ENCODE assay signal across 18 cellular contexts in the genomic region with DNA sequence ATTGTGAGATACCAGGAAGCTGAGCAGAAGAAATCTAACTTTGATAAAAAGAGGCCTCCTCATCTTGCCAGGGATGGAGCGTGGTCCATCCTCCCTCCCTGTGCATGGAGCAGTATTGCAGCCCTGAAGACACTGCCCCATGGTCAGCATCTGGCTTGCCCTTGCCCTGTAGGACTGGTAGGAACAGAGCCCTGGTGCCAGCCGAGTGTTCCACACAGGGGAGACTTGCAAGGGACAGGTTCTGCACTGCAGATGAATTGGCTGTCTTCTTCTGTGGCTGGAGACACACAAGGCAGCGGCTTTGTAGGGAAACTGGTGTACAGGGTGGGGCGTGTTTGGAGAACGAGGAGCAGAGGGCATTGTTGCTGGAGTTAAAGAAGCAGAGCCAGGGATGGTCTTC.
DNase-seq lines count a peak whose midpoint lies in the region; ATAC-seq and TF ChIP-seq lines count a peak whose summit lies in the region.
"Had no signal": no experiment of that assay in that cellular context is flagged by ENCODE, and none has a peak within 500 bp of the region (broad histone marks: within the 10 kb centered on the region; RNA-seq: fewer than 3 reads in every experiment).

No MANE protein-coding gene starts in this region.

- peaks cover 63% of the 10 kb centered on the region for H3K4me1 Mint-ChIP-seq in CD4-positive, alpha-beta T cell (ENCODE audit: low read depth)
- H3K4me1 Mint-ChIP-seq in immature natural killer cell, result peaks cover 80 to 89% of the 10 kb centered on the region in 2 donors
- H3K4me1 Mint-ChIP-seq in activated CD8-positive, alpha-beta T cell treated with anti-CD3 and anti-CD28 coated beads, Interleukin-2, amount 10 ng/mL, durations not matched to agents 7 days and 5 days (ENCODE audit: low read depth), result peaks cover 22% of the 10 kb centered on the region

- no peak for TF ChIP-seq CTCF in CD4-positive, alpha-beta T cell (IDR thresholded peaks at IDR 0.05)
- no peak for TF ChIP-seq CTCF in OCI-LY7 (conservative IDR thresholded peaks at IDR 0.05; ENCODE audit: low read length)

- no peak overlapping the region for H2AFZ ChIP-seq in OCI-LY7 (ENCODE audit: low read length)

- no peaks in the 10 kb centered on the region for H3K27me3 Mint-ChIP-seq in CD4-positive, alpha-beta T cell
- peaks cover 3 to 8% (median 7%) of the 10 kb centered on the region in 3 donors for H3K27me3 Mint-ChIP-seq in immature natural killer cell (ENCODE audit: low read depth in 3 of 3)
- no peaks in the 10 kb centered on the region for H3K27me3 Mint-ChIP-seq in activated CD8-positive, alpha-beta T cell treated with anti-CD3 and anti-CD28 coated beads, Interleukin-2, amount 10 ng/mL, durations not matched to agents 7 days and 5 days (ENCODE audit: low read depth)

- no peak overlapping the region for H3K4me2 ChIP-seq in OCI-LY7 (ENCODE audit: low read length)

- H3K79me2 ChIP-seq in OCI-LY7 (ENCODE audit: insufficient read depth, low read depth, low read length), result no peaks in the 10 kb centered on the region

- no peak overlapping the region for H3K4me3 ChIP-seq in OCI-LY7 (ENCODE audit: low read depth, low read length, poor library complexity, severe bottlenecking)
- H3K4me3 ChIP-seq: SJSA1 had no signal

- no peaks in the 10 kb centered on the region for H3K9me3 ChIP-seq in CD4-positive, alpha-beta T cell (ENCODE audit: control insufficient read depth, low read length)
- H3K9me3 ChIP-seq in OCI-LY7 (ENCODE audit: low read length), result no peaks in the 10 kb centered on the region
- H3K9me3 ChIP-seq: SJSA1 had no signal

- CTCF ChIA-PET in CD4-positive, alpha-beta T cell (lab: Charles Lee), result no interaction called here
- CTCF ChIA-PET in OCI-LY7 (lab: Charles Lee; ENCODE audit: unreplicated experiment), result no interaction called here
- CTCF ChIA-PET in activated CD8-positive, alpha-beta T cell treated with anti-CD3 and anti-CD28 coated beads, Interleukin-2, amount 10 ng/mL, durations not matched to agents 7 days and 5 days (lab: Charles Lee), result interaction anchor here (3.6 kb wide), 1 partner anchor 94 kb away, joined by 18 read pairs; no protein-coding TSS in a partner anchor

- no peak overlapping the region for H3K4me3 Mint-ChIP-seq in CD4-positive, alpha-beta T cell
- H3K4me3 Mint-ChIP-seq in immature natural killer cell, result peak overlapping the region in 4 of 5 donors; percentile 14 to 75 (median 60)
- H3K4me3 Mint-ChIP-seq in activated CD8-positive, alpha-beta T cell treated with anti-CD3 and anti-CD28 coated beads, Interleukin-2, amount 10 ng/mL, durations not matched to agents 7 days and 5 days, result no peak overlapping the region

- no peaks in the 10 kb centered on the region for H3K4me1 ChIP-seq in OCI-LY7 (ENCODE audit: insufficient read depth, low read length, poor library complexity, severe bottlenecking)
- H3K4me1 ChIP-seq: SJSA1 had no signal

- no peak for DNase-seq in CD4-positive, alpha-beta T cell
- DNase-seq in immature natural killer cell (no peak), posterior vena cava (ENCODE audit: low spot score) (peak; percentile 40), NCI-H2227 (lab: John Stamatoyannopoulos, UW; ENCODE audit: unreplicated experiment) (no peak), OCI-LY7 (ENCODE audit: low spot score) (no peak)
- DNase-seq in activated CD8-positive, alpha-beta T cell treated with anti-CD3 and anti-CD28 coated beads, Interleukin-2, amount 10 ng/mL, durations not matched to agents 7 days and 5 days, result no peak
- DNase-seq: DMS79, Kasumi-1, NCI-H1694, NCI-H2081, NCI-H2171 treated with DMSO at 0.1 percent for 48 hours, NCI-H446, OCI-M1 had no signal

- no peaks in the 10 kb centered on the region for H4K20me1 ChIP-seq in OCI-LY7 (ENCODE audit: insufficient read depth, low read length)

- H3K9me3 Mint-ChIP-seq in CD4-positive, alpha-beta T cell, result no peaks in the 10 kb centered on the region
- no peaks in the 10 kb centered on the region for H3K9me3 Mint-ChIP-seq in immature natural killer cell
- no peaks in the 10 kb centered on the region for H3K9me3 Mint-ChIP-seq in activated CD8-positive, alpha-beta T cell treated with anti-CD3 and anti-CD28 coated beads, Interleukin-2, amount 10 ng/mL, durations not matched to agents 7 days and 5 days (ENCODE audit: insufficient read depth)
- H3K9me3 Mint-ChIP-seq: CD14-positive monocyte had no signal

- H3K27me3 ChIP-seq in CD4-positive, alpha-beta T cell (ENCODE audit: control insufficient read depth, insufficient read depth, low read length), result no peaks in the 10 kb centered on the region
- H3K27me3 ChIP-seq: SJSA1 had no signal

- POLR2A ChIA-PET in CD4-positive, alpha-beta T cell (lab: Charles Lee), result no interaction called here
- POLR2A ChIA-PET in OCI-LY7 (lab: Charles Lee), result interaction anchor here (0.6 kb wide), 1 partner anchor 24 kb away, joined by 3 read pairs; no protein-coding TSS in a partner anchor
- POLR2A ChIA-PET in activated CD8-positive, alpha-beta T cell treated with anti-CD3 and anti-CD28 coated beads, Interleukin-2, amount 10 ng/mL, durations not matched to agents 7 days and 5 days (lab: Charles Lee), result no interaction called here

- no peak for ATAC-seq in CD4-positive, alpha-beta T cell (ENCODE audit: poor library complexity)
- ATAC-seq in HG03095 (IDR thresholded peaks at IDR 0.05; ENCODE audit: unreplicated experiment), result no peak
- no peak for ATAC-seq in activated CD8-positive, alpha-beta T cell treated with anti-CD3 and anti-CD28 coated beads, Interleukin-2, amount 10 ng/mL, durations not matched to agents 7 days and 5 days
- ATAC-seq: Right ventricle myocardium inferior had no signal

- no peaks in the 10 kb centered on the region for H3K36me3 ChIP-seq in OCI-LY7 (ENCODE audit: insufficient read depth, low read length)
- H3K36me3 ChIP-seq: SJSA1 had no signal

- no peak overlapping the region for H3K27ac ChIP-seq in CD4-positive, alpha-beta T cell (ENCODE audit: low read depth, low read length)
- peak overlapping the region; percentile 97 for H3K27ac ChIP-seq in angular gyrus (ENCODE audit: low read depth, low read length)
- no peak overlapping the region for H3K27ac ChIP-seq in OCI-LY7 (ENCODE audit: low read depth, low read length, poor library complexity, severe bottlenecking)
- H3K27ac ChIP-seq: SJSA1 had no signal

- H3K9me2 ChIP-seq in OCI-LY7 (ENCODE audit: insufficient read depth, low read length), result no peaks in the 10 kb centered on the region

- H3K27ac Mint-ChIP-seq in CD4-positive, alpha-beta T cell, result peak overlapping the region; percentile 24
- peak overlapping the region; percentile 94 to 99 (median 96) for H3K27ac Mint-ChIP-seq in immature natural killer cell
- H3K27ac Mint-ChIP-seq in activated CD8-positive, alpha-beta T cell treated with anti-CD3 and anti-CD28 coated beads, Interleukin-2, amount 10 ng/mL, durations not matched to agents 7 days and 5 days, result no peak overlapping the region
- H3K27ac Mint-ChIP-seq: CD14-positive monocyte had no signal

- intact Hi-C loops in CD4-positive, alpha-beta T cell (cut with DNase I, micrococcal nuclease), result no loop called here
- intact Hi-C loops in posterior vena cava (cut with DNase I) (no loop called here), OCI-LY7 (cut with micrococcal nuclease; ENCODE audit: unreplicated experiment) (no loop called here)

- no TSS peak for BruUV-seq in OCI-LY7 (replicated peaks; lab: Mats Ljungman, UMichigan)

- peaks cover 59% of the 10 kb centered on the region for H3K36me3 Mint-ChIP-seq in CD4-positive, alpha-beta T cell (ENCODE audit: low read depth)
- H3K36me3 Mint-ChIP-seq in immature natural killer cell, result peaks cover 5 to 17% (median 14%) of the 10 kb centered on the region in 3 donors
- no peaks in the 10 kb centered on the region for H3K36me3 Mint-ChIP-seq in activated CD8-positive, alpha-beta T cell treated with anti-CD3 and anti-CD28 coated beads, Interleukin-2, amount 10 ng/mL, durations not matched to agents 7 days and 5 days (ENCODE audit: low read depth)
- H3K36me3 Mint-ChIP-seq: CD14-positive monocyte had no signal

Comparison
In these comparisons a context has a peak if more than half of its experiments do, and no peak if none do; other contexts are left out.
1. H3K4me3 Mint-ChIP-seq: peak in immature natural killer cell (4 of 5); none in CD4-positive, alpha-beta T cell (single experiment) and activated CD8-positive, alpha-beta T cell treated with anti-CD3 and anti-CD28 coated beads, Interleukin-2, amount 10 ng/mL, durations not matched to agents 7 days and 5 days (single experiment).